ENCODE assay signal across 1 cellular context in the genomic region with DNA sequence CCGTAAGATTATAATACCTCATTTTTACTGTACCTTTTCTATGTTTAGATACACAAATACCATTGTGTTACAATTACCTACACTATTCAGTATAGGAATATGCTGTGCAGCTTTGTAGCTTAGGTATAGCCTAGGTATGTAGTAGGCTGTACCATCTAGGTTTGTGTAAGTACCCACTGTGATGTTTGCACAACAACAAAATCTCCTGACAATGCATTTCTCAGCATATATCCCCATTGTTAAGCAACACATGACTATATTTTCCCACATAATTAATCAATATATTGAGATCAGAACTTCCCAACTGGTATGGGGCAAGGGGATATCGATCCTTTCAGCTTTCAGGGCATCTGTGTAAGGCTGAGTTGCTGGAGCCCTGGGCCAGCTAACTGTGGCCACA.
TF ChIP-seq lines count a peak whose summit lies in the region.

No MANE protein-coding gene starts in this region.

TF ChIP-seq in HepG2, 621 proteins besides CTCF, POLR2A, EP300 and RAD21 (continued from another document):
- TF ChIP-seq AGO2 (optimal IDR thresholded peaks at IDR 0.05; ENCODE audit: low read depth, low read length) (peak; percentile 28), DR1 (CRISPR knock-in tag; IDR thresholded peaks at IDR 0.05) (no peak), MTA3 (CRISPR knock-in tag; IDR thresholded peaks at IDR 0.05) (no peak), RELA (CRISPR knock-in tag; IDR thresholded peaks at IDR 0.05) (no peak)
